Comparison of ENCODE assay signal across 16 cellular contexts in genomic region chr1:56469640-56470371, GRCh38.
A peak's percentile ranks its signal among the peaks of the same experiment; 100 is the strongest.
DNase-seq lines count a peak whose midpoint lies in the region; ATAC-seq, FAIRE-seq and TF ChIP-seq lines count a peak whose summit lies in the region.
"Had no signal": no experiment of that assay in that cellular context is flagged by ENCODE, and none has a peak within 500 bp of the region (broad histone marks: within the 10 kb centered on the region; RNA-seq: fewer than 3 reads in every experiment).

No MANE protein-coding gene starts in this region.

- H3K9ac ChIP-seq in liver (ENCODE audit: low read depth in 1 of 2, low read length in 2 of 2), result no peak overlapping the region
- H3K9ac ChIP-seq in HepG2 (ENCODE audit: insufficient read depth, low read depth, low read length), result no peak overlapping the region

- no peaks in the 10 kb centered on the region for H3K4me1 Mint-ChIP-seq in CD8-positive, alpha-beta T cell (ENCODE audit: low read depth)

- no peak for TF ChIP-seq EP300 in HepG2 (IDR thresholded peaks at IDR 0.05; ENCODE audit: low read depth in 2 of 2, low read length in 2 of 2)
- no peak for TF ChIP-seq EP300 in HepG2 (CRISPR knock-in tag; IDR thresholded peaks at IDR 0.05; ENCODE audit: borderline replicate concordance)

- H3K36me3 ChIP-seq in liver (ENCODE audit: control insufficient read depth in 4 of 4, insufficient read depth in 3 of 4, low read depth in 1 of 4, low read length in 3 of 4), result no peaks in the 10 kb centered on the region
- no peaks in the 10 kb centered on the region for H3K36me3 ChIP-seq in HepG2 (replicated peaks in 1 of 2; ENCODE audit: control insufficient read depth in 1 of 2, insufficient read depth in 2 of 2, low read length in 2 of 2)
- H3K36me3 ChIP-seq in bronchial epithelial cell (ENCODE audit: control insufficient read depth, insufficient read depth, low read length), result no peaks in the 10 kb centered on the region
- H3K36me3 ChIP-seq in vagina, result no peaks in the 10 kb centered on the region
- no peaks in the 10 kb centered on the region for H3K36me3 ChIP-seq in H7 (replicated peaks; ENCODE audit: control insufficient read depth, insufficient read depth, low read length)
- H3K36me3 ChIP-seq in CD8-positive, alpha-beta T cell (ENCODE audit: insufficient read depth, low read length), result no peaks in the 10 kb centered on the region

- no peak overlapping the region for H3K4me2 ChIP-seq in HepG2 (ENCODE audit: low read depth, low read length)
- H3K4me2 ChIP-seq: GM23338 had no signal

- H2AFZ ChIP-seq in HepG2 (ENCODE audit: low read length), result no peak overlapping the region
- H2AFZ ChIP-seq: GM23338 had no signal

- H3K9me3 Mint-ChIP-seq in CD8-positive, alpha-beta T cell, result no peaks in the 10 kb centered on the region
- H3K9me3 Mint-ChIP-seq: GM23338, IgD-negative memory B cell had no signal

- TF ChIP-seq RAD21 in liver (IDR thresholded peaks at IDR 0.05) (no peak), HepG2 (CRISPR knock-in tag; IDR thresholded peaks at IDR 0.05) (no peak)

- no peaks in the 10 kb centered on the region for H4K20me1 ChIP-seq in HepG2 (ENCODE audit: insufficient read depth, low read length)

- CTCF ChIA-PET in HepG2 (lab: Yijun Ruan, JAX; ENCODE audit: low intra/inter-chr PET ratio, low total read pairs), result no interaction called here
- CTCF ChIA-PET in CD8-positive, alpha-beta T cell (lab: Charles Lee), result no interaction called here

- H3K4me1 ChIP-seq in liver (ENCODE audit: control insufficient read depth in 4 of 4, insufficient read depth in 4 of 4, low read length in 3 of 4), result peaks cover 0 to 18% (median 13%) of the 10 kb centered on the region in 4 donors
- H3K4me1 ChIP-seq in HepG2 (ENCODE audit: insufficient read depth, low read length), result peaks cover 41% of the 10 kb centered on the region
- peaks cover 36% of the 10 kb centered on the region for H3K4me1 ChIP-seq in vagina
- H3K4me1 ChIP-seq in CD8-positive, alpha-beta T cell (ENCODE audit: insufficient read depth, low read length), result no peaks in the 10 kb centered on the region

- no peak overlapping the region for H3K4me3 ChIP-seq in liver (ENCODE audit: low read depth in 1 of 3, low read length in 3 of 3)
- no peak overlapping the region for H3K4me3 ChIP-seq in HepG2 (replicated peaks in 1 of 3; ENCODE audit: insufficient read depth in 1 of 3, low read depth in 2 of 3, low read length in 3 of 3)
- H3K4me3 ChIP-seq in bronchial epithelial cell (ENCODE audit: low read depth, low read length), result no peak overlapping the region
- H3K4me3 ChIP-seq in vagina, result no peak overlapping the region
- H3K4me3 ChIP-seq in H7 (ENCODE audit: insufficient read depth, low read depth, low read length), result no peak overlapping the region
- H3K4me3 ChIP-seq in CD8-positive, alpha-beta T cell (ENCODE audit: low read depth, low read length), result no peak overlapping the region
- H3K4me3 ChIP-seq: GM23338 had no signal

- BruUV-seq in HepG2 (replicated peaks; lab: Mats Ljungman, UMichigan), result no TSS peak

- no peak for DNase-seq in HepG2 (ENCODE audit: low spot score)
- peak; percentile 66 for DNase-seq in bronchial epithelial cell (ENCODE audit: low read depth)
- DNase-seq in kidney glomerular epithelial cell (lab: John Stamatoyannopoulos, UW), result peak; percentile 28
- DNase-seq in vagina (ENCODE audit: extremely low spot score in 2 of 2), result peak in 1 of 2 donors; percentile 32
- DNase-seq in H7, result no peak
- DNase-seq in NCI-H2171 (lab: John Stamatoyannopoulos, UW), result no peak
- DNase-seq in CD8-positive, alpha-beta T cell, result no peak
- DNase-seq: islet precursor cell; NCI-H2081; nucleus accumbens; stimulated activated CD4-positive, alpha-beta T cell treated with anti-CD3 and anti-CD28 coated beads, Interleukin-4, amount 100 ng/mL, for 4 hours had no signal

- peaks cover 10% of the 10 kb centered on the region for H3K27me3 Mint-ChIP-seq in CD8-positive, alpha-beta T cell (ENCODE audit: low read depth)
- H3K27me3 Mint-ChIP-seq: IgD-negative memory B cell had no signal

- H3K27ac Mint-ChIP-seq in CD8-positive, alpha-beta T cell, result no peak overlapping the region
- H3K27ac Mint-ChIP-seq: GM23338, IgD-negative memory B cell had no signal

- in situ Hi-C loops in HepG2 (cut with HindIII; ENCODE audit: extremely low pct_ligation_motif_present, low pct_unique_long_range_greater_than_20kb), result no loop called here

- H3K4me3 Mint-ChIP-seq in CD8-positive, alpha-beta T cell, result no peak overlapping the region
- H3K4me3 Mint-ChIP-seq: GM23338 had no signal

- H3K27ac ChIP-seq in liver (ENCODE audit: low read depth in 1 of 2, low read length in 2 of 2) (peak overlapping the region; percentile 52 to 61), HepG2 (ENCODE audit: extremely low read length, insufficient read depth, low read length) (no peak overlapping the region), vagina (peak overlapping the region; percentile 14)
- H3K27ac ChIP-seq in CD8-positive, alpha-beta T cell (ENCODE audit: low read depth, low read length), result no peak overlapping the region
- H3K27ac ChIP-seq: RWPE1 had no signal

- TF ChIP-seq POLR2A in HepG2 (IDR thresholded peaks at IDR 0.05; ENCODE audit: insufficient read depth in 1 of 2, low read depth in 2 of 2, low read length in 2 of 2) (no peak), vagina (IDR thresholded peaks at IDR 0.05) (no peak)

- no peaks in the 10 kb centered on the region for H3K36me3 Mint-ChIP-seq in CD8-positive, alpha-beta T cell
- H3K36me3 Mint-ChIP-seq: IgD-negative memory B cell had no signal

- H3K79me2 ChIP-seq in HepG2 (ENCODE audit: insufficient read depth, low read length), result no peaks in the 10 kb centered on the region

- WGBS in liver, result 78% methylated on average over 5 of the region's 5 CpGs
- 97% methylated on average over 5 of the region's 5 CpGs for WGBS in HepG2 (ENCODE audit: low lambda C conversion rate)

- FAIRE-seq in HepG2 (lab: Jason Lieb, UNC) (no peak), bronchial epithelial cell (lab: Jason Lieb, UNC) (no peak)
- FAIRE-seq: G401.6 had no signal

- no peaks in the 10 kb centered on the region for H3K27me3 ChIP-seq in liver (ENCODE audit: control insufficient read depth in 4 of 4, insufficient read depth in 4 of 4, low read length in 3 of 4)
- H3K27me3 ChIP-seq in HepG2 (ENCODE audit: control insufficient read depth in 1 of 2, insufficient read depth in 2 of 2, low read length in 2 of 2), result no peaks in the 10 kb centered on the region
- H3K27me3 ChIP-seq in bronchial epithelial cell (ENCODE audit: control insufficient read depth, insufficient read depth, low read length), result peaks cover 3% of the 10 kb centered on the region
- H3K27me3 ChIP-seq in vagina, result no peaks in the 10 kb centered on the region
- no peaks in the 10 kb centered on the region for H3K27me3 ChIP-seq in H7 (ENCODE audit: control insufficient read depth, insufficient read depth, low read length)
- peaks cover 3% of the 10 kb centered on the region for H3K27me3 ChIP-seq in CD8-positive, alpha-beta T cell (ENCODE audit: insufficient read depth, low read length)

- H3K9me3 ChIP-seq in liver (ENCODE audit: control insufficient read depth in 4 of 4, low read length in 3 of 4) (no peaks in the 10 kb centered on the region), HepG2 (ENCODE audit: low read length) (no peaks in the 10 kb centered on the region), vagina (no peaks in the 10 kb centered on the region)
- no peaks in the 10 kb centered on the region for H3K9me3 ChIP-seq in CD8-positive, alpha-beta T cell (ENCODE audit: low read length)

- TF ChIP-seq CTCF in liver (IDR thresholded peaks at IDR 0.05; ENCODE audit: low read depth, low read length, missing input control) (no peak), HepG2 (CRISPR knock-in tag; IDR thresholded peaks at IDR 0.05) (no peak), bronchial epithelial cell (IDR thresholded peaks at IDR 0.05; ENCODE audit: insufficient read depth, low read length, severe bottlenecking) (no peak), vagina (IDR thresholded peaks at IDR 0.05) (no peak)
- no peak for TF ChIP-seq CTCF in CD8-positive, alpha-beta T cell (IDR thresholded peaks at IDR 0.05)

- intact Hi-C loops in HepG2 (cut with micrococcal nuclease; ENCODE audit: unreplicated experiment), result no loop called here
- intact Hi-C loops in vagina (cut with DNase I), result no loop called here
- intact Hi-C loops in CD8-positive, alpha-beta T cell (cut with DNase I, micrococcal nuclease), result no loop called here

- no peak for ATAC-seq in HepG2
- ATAC-seq in CD8-positive, alpha-beta T cell, result no peak
- ATAC-seq: GM23338 had no signal

- POLR2A ChIA-PET in HepG2 (lab: Yijun Ruan, JAX), result interaction anchor here (1.5 kb wide), 2 partner anchors 8 to 13 kb away, joined by 3 to 7 read pairs; no protein-coding TSS in a partner anchor
- POLR2A ChIA-PET in CD8-positive, alpha-beta T cell (lab: Charles Lee), result no interaction called here

TF ChIP-seq in liver, 16 proteins besides CTCF, POLR2A, EP300 and RAD21 (continues in another document):
- TF ChIP-seq NR2F2 (IDR thresholded peaks at IDR 0.05) (peak; percentile 52), EGR1 (IDR thresholded peaks at IDR 0.05; ENCODE audit: low read depth in 2 of 2) (no peak), FOXA1 (IDR thresholded peaks at IDR 0.05) (no peak), RXRA (IDR thresholded peaks at IDR 0.05) (peak in 1 of 2 donors; percentile 6)

TF ChIP-seq in HepG2, 621 proteins besides CTCF, POLR2A, EP300 and RAD21 (continues in another document):
- TF ChIP-seq HNRNPH1 (optimal IDR thresholded peaks at IDR 0.05; ENCODE audit: low read depth, low read length) (no peak), ZNF280B (CRISPR knock-in tag; IDR thresholded peaks at IDR 0.05; ENCODE audit: borderline replicate concordance) (no peak), NFYC (CRISPR knock-in tag; IDR thresholded peaks at IDR 0.05) (no peak)

Comparison
In these comparisons a context has a peak if more than half of its experiments do, and no peak if none do; other contexts are left out.
1. H3K27ac ChIP-seq: peak in liver (2 of 2) and vagina (single experiment); none in HepG2 (single experiment) and CD8-positive, alpha-beta T cell (single experiment).
2. DNase-seq: peak in bronchial epithelial cell (single experiment) and kidney glomerular epithelial cell (single experiment); none in HepG2 (single experiment), H7 (single experiment), NCI-H2171 (single experiment) and CD8-positive, alpha-beta T cell (0 of 7).